Comparison of ENCODE assay signal across 15 cellular contexts in the genomic region with DNA sequence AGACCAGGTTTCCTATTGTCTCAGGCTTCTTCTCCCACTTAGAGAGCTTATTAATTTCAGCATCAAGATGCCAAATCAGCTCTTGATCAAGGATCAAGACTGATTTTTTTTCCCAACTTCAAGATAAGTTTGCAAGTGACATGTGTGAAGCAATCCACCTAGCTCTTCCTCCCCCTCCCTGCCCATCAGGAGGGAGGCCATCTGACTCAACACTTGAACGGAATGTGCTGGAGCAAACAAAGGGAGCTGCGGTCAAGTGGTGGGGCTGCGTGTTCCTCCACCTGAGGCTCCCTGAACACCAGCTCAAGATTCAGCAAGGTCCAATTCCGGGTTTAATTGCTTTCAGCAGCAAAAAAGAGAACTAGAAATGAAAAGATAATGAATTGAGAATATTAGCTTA. TPM values are rescaled to one million over a fixed set of nuclear protein-coding genes. Genes with fewer than 3 reads are reported as not detected.
A peak's percentile ranks its signal among the peaks of the same experiment; 100 is the strongest.
DNase-seq lines count a peak whose midpoint lies in the region; ATAC-seq and TF ChIP-seq lines count a peak whose summit lies in the region.
"Had no signal": no experiment of that assay in that cellular context is flagged by ENCODE, and none has a peak within 500 bp of the region (broad histone marks: within the 10 kb centered on the region; RNA-seq: fewer than 3 reads in every experiment).

No MANE protein-coding gene starts in this region.

- H3K4me3 ChIP-seq in choroid plexus epithelial cell (ENCODE audit: low read depth, low read length) (no peak overlapping the region), trophoblast cell (ENCODE audit: low read depth, low read length) (no peak overlapping the region)

- ATAC-seq in GM18861 (IDR thresholded peaks at IDR 0.05; ENCODE audit: unreplicated experiment) (no peak), GM18502 (IDR thresholded peaks at IDR 0.05; ENCODE audit: poor library complexity, unreplicated experiment) (no peak)
- ATAC-seq: activated CD8-positive, alpha-beta T cell treated with anti-CD3 and anti-CD28 coated beads for 36 hours; T-cell had no signal

- no peak overlapping the region for H4K8ac ChIP-seq in trophoblast cell (ENCODE audit: low read depth, low read length)

- H3K4me1 ChIP-seq in trophoblast cell (ENCODE audit: control insufficient read depth in 1 of 2, insufficient read depth in 2 of 2, low read length in 2 of 2) = no peaks in the 10 kb centered on the region

- DNase-seq in EL (peak; percentile 22), NCI-H2227 treated with DMSO at 0.1 percent for 48 hours (lab: John Stamatoyannopoulos, UW) (peak; percentile 64), choroid plexus epithelial cell (ENCODE audit: low read depth) (peak; percentile 92), trophoblast cell (peak; percentile 19 to 50), NCI-H2171 (lab: John Stamatoyannopoulos, UW) (no peak), SW 1271 (lab: John Stamatoyannopoulos, UW) (no peak)
- DNase-seq: activated CD8-positive, alpha-beta T cell treated with anti-CD3 and anti-CD28 coated beads for 36 hours; activated naive CD8-positive, alpha-beta T cell treated with anti-CD3 and anti-CD28 coated beads, Interleukin-2, amount 10 ng/mL, durations not matched to agents 7 days and 5 days; DMS153; NCI-H748 treated with DMSO at 0.1 percent for 48 hours; occipital lobe; T-cell had no signal

- H4K12ac ChIP-seq in trophoblast cell (ENCODE audit: low read depth, low read length) = no peak overlapping the region

- no peak overlapping the region for H2AFZ ChIP-seq in trophoblast cell (ENCODE audit: insufficient read depth, low read length, poor library complexity)

- H3K4me2 ChIP-seq in trophoblast cell (ENCODE audit: low read length) = no peak overlapping the region
- H3K4me2 ChIP-seq: KMS-11 had no signal

- H3K9ac ChIP-seq in trophoblast cell (ENCODE audit: low read length) = no peak overlapping the region
- H3K9ac ChIP-seq: KMS-11 had no signal

- no peak for TF ChIP-seq CTCF in choroid plexus epithelial cell (conservative IDR thresholded peaks at IDR 0.05; ENCODE audit: low read depth, low read length)

- H3K27me3 ChIP-seq in trophoblast cell (ENCODE audit: insufficient read depth, low read length) = no peaks in the 10 kb centered on the region

- H2AK5ac ChIP-seq in trophoblast cell (ENCODE audit: low read length) = no peak overlapping the region

- no peak overlapping the region for H2BK120ac ChIP-seq in trophoblast cell (ENCODE audit: insufficient read depth, low read length, poor library complexity)

- H3K79me2 ChIP-seq in trophoblast cell (ENCODE audit: control insufficient read depth, insufficient read depth, low read length, poor library complexity) = no peaks in the 10 kb centered on the region

- H3K4ac ChIP-seq in trophoblast cell (ENCODE audit: low read depth, low read length) = no peak overlapping the region

- no peak overlapping the region for H4K91ac ChIP-seq in trophoblast cell (ENCODE audit: low read depth, low read length)

- no peak overlapping the region for H3K27ac ChIP-seq in trophoblast cell (ENCODE audit: low read depth, low read length)
- H3K27ac ChIP-seq: KMS-11 had no signal

- H3K36me3 ChIP-seq in trophoblast cell (ENCODE audit: control insufficient read depth in 1 of 2, insufficient read depth in 2 of 2, low read length in 2 of 2) = peaks cover 28 to 55% of the 10 kb centered on the region in 2 experiments

- no peak overlapping the region for H2BK12ac ChIP-seq in trophoblast cell (ENCODE audit: low read length)

- WGBS in trophoblast cell (ENCODE audit: extremely low coverage, insufficient coverage, insufficient read length) = no CpG with 5 or more reads among the region's 4 CpGs

- no peak overlapping the region for H3K14ac ChIP-seq in trophoblast cell (ENCODE audit: low read length)

- H3K79me1 ChIP-seq in trophoblast cell (ENCODE audit: low read length) = no peaks in the 10 kb centered on the region

- H3K18ac ChIP-seq in trophoblast cell (ENCODE audit: low read length) = no peak overlapping the region

- no peak overlapping the region for H3K23ac ChIP-seq in trophoblast cell (ENCODE audit: low read length)

- no peak overlapping the region for H2BK5ac ChIP-seq in trophoblast cell (ENCODE audit: low read depth, low read length, poor library complexity)

- no peaks in the 10 kb centered on the region for H3K9me3 ChIP-seq in trophoblast cell (ENCODE audit: insufficient read depth, low read depth, low read length)

RNA-seq across cellular contexts. Expression of gene TTI1, which starts 38.7 kb away (rescaled TPM):
- 14.6 and 14.7 TPM in 2 replicates for polyA plus RNA-seq in trophoblast cell (2013)

RNA-seq across cellular contexts. Expression of gene RPRD1B, which starts 39.0 kb away (rescaled TPM):
- 29.9 and 32.6 TPM in 2 replicates for polyA plus RNA-seq in trophoblast cell (2013)

Comparison
In these comparisons a context has a peak if more than half of its experiments do, and no peak if none do; other contexts are left out.
1. DNase-seq: peak in EL (single experiment), NCI-H2227 treated with DMSO at 0.1 percent for 48 hours (single experiment), choroid plexus epithelial cell (single experiment) and trophoblast cell (2 of 2); none in NCI-H2171 (single experiment) and SW 1271 (0 of 2).